ENCODE assay signal across 8 cellular contexts in genomic region chr11:47268448-47269001, GRCh38. TPM values are rescaled to one million over a fixed set of nuclear protein-coding genes. Genes with fewer than 3 reads are reported as not detected.
DNase-seq lines count a peak whose midpoint lies in the region; ATAC-seq and TF ChIP-seq lines count a peak whose summit lies in the region.

No MANE protein-coding gene starts in this region.

- peak overlapping the region; percentile 76 for H3K4me3 Mint-ChIP-seq in activated CD4-positive, alpha-beta T cell treated with anti-CD3 and anti-CD28 coated beads for 36 hours
- peak overlapping the region; percentile 86 for H3K4me3 Mint-ChIP-seq in activated T-helper 17 cell treated with anti-CD3 and anti-CD28 coated beads, Interleukin-2, amount 50 U/mL, for 72 hours

- DNase-seq in activated CD4-positive, alpha-beta T cell treated with anti-CD3 and anti-CD28 coated beads for 36 hours: no peak
- no peak for DNase-seq in activated CD4-positive, alpha-beta T cell treated with anti-CD3 and anti-CD28 coated beads, Interleukin-2, amount 50 U/mL, for 1 hour
- DNase-seq in GM13976 (ENCODE audit: low spot score): no peak
- DNase-seq in HEK293T (ENCODE audit: extremely low spot score): no peak

- no peaks in the 10 kb centered on the region for H3K27me3 ChIP-seq in liver (ENCODE audit: control insufficient read depth in 4 of 4, insufficient read depth in 4 of 4, low read length in 3 of 4)

- H3K4me1 Mint-ChIP-seq in activated CD4-positive, alpha-beta T cell treated with anti-CD3 and anti-CD28 coated beads for 36 hours: peaks cover 56% of the 10 kb centered on the region
- peaks cover 32% of the 10 kb centered on the region for H3K4me1 Mint-ChIP-seq in activated T-helper 17 cell treated with anti-CD3 and anti-CD28 coated beads, Interleukin-2, amount 50 U/mL, for 72 hours

- POLR2A ChIA-PET in activated CD4-positive, alpha-beta T cell treated with anti-CD3 and anti-CD28 coated beads for 36 hours (lab: Charles Lee): interaction anchor here (0.6 to 0.7 kb wide), 3 partner anchors 20 to 97 kb away, joined by 3 to 6 read pairs (median 3); partner anchors contain the start of gene ACP2
- POLR2A ChIA-PET in HEK293T (lab: Yijun Ruan, JAX): interaction anchor here (1.0 to 1.2 kb wide), 2 partner anchors 9 to 20 kb away, joined by 3 to 8 read pairs; partner anchors contain the start of gene ACP2

- H3K27ac ChIP-seq in liver (ENCODE audit: low read depth in 1 of 2, low read length in 2 of 2): peak overlapping the region; percentile 88 to 97
- H3K27ac ChIP-seq in temporal lobe (ENCODE audit: low read depth, low read length): peak overlapping the region; percentile 92

- peaks cover 4% of the 10 kb centered on the region for H3K36me3 Mint-ChIP-seq in activated CD4-positive, alpha-beta T cell treated with anti-CD3 and anti-CD28 coated beads for 36 hours (ENCODE audit: low read depth)
- peaks cover 26% of the 10 kb centered on the region for H3K36me3 Mint-ChIP-seq in activated T-helper 17 cell treated with anti-CD3 and anti-CD28 coated beads, Interleukin-2, amount 50 U/mL, for 72 hours (ENCODE audit: low read depth)

- H3K27me3 Mint-ChIP-seq in activated CD4-positive, alpha-beta T cell treated with anti-CD3 and anti-CD28 coated beads for 36 hours: no peaks in the 10 kb centered on the region
- H3K27me3 Mint-ChIP-seq in activated T-helper 17 cell treated with anti-CD3 and anti-CD28 coated beads, Interleukin-2, amount 50 U/mL, for 72 hours: no peaks in the 10 kb centered on the region

- peaks cover 0 to 28% (median 20%) of the 10 kb centered on the region in 4 donors for H3K4me1 ChIP-seq in liver (ENCODE audit: control insufficient read depth in 4 of 4, insufficient read depth in 4 of 4, low read length in 3 of 4)

- CTCF ChIA-PET in activated CD4-positive, alpha-beta T cell treated with anti-CD3 and anti-CD28 coated beads for 36 hours (lab: Charles Lee): interaction anchor here (1.1 to 1.4 kb wide), 3 partner anchors 10 to 34 kb away, joined by 4 to 5 read pairs (median 4); no protein-coding TSS in a partner anchor
- CTCF ChIA-PET in HEK293T (lab: Yijun Ruan, JAX): interaction anchor here (0.6 to 1.2 kb wide), 3 partner anchors 9 to 643 kb away, joined by 3 to 4 read pairs (median 4); no protein-coding TSS in a partner anchor

- TF ChIP-seq RAD21 in liver (IDR thresholded peaks at IDR 0.05): no peak

- H3K27ac Mint-ChIP-seq in activated CD4-positive, alpha-beta T cell treated with anti-CD3 and anti-CD28 coated beads for 36 hours: peak overlapping the region; percentile 98
- H3K27ac Mint-ChIP-seq in activated T-helper 17 cell treated with anti-CD3 and anti-CD28 coated beads, Interleukin-2, amount 50 U/mL, for 72 hours: peak overlapping the region; percentile 99

- H3K4me3 ChIP-seq in liver (ENCODE audit: low read depth in 1 of 3, low read length in 3 of 3): no peak overlapping the region

- no peaks in the 10 kb centered on the region for H3K9me3 ChIP-seq in liver (ENCODE audit: control insufficient read depth in 4 of 4, low read length in 3 of 4)

- H3K36me3 ChIP-seq in liver (ENCODE audit: control insufficient read depth in 4 of 4, insufficient read depth in 3 of 4, low read depth in 1 of 4, low read length in 3 of 4): peaks cover 0 to 4% (median 3%) of the 10 kb centered on the region in 4 donors

- H3K9me3 Mint-ChIP-seq in activated CD4-positive, alpha-beta T cell treated with anti-CD3 and anti-CD28 coated beads for 36 hours (ENCODE audit: low read depth): no peaks in the 10 kb centered on the region
- no peaks in the 10 kb centered on the region for H3K9me3 Mint-ChIP-seq in activated T-helper 17 cell treated with anti-CD3 and anti-CD28 coated beads, Interleukin-2, amount 50 U/mL, for 72 hours

- intact Hi-C loops in activated CD4-positive, alpha-beta T cell treated with anti-CD3 and anti-CD28 coated beads for 36 hours (cut with DNase I, micrococcal nuclease): loop anchor here (1.0 kb wide), 11 partner anchors 20 to 651 kb away; partner anchors contain the start of genes ACP2 (in 2 of the 2), SLC39A13 (in 2 of the 2), ARHGAP1 (in 1 of the 2) and ATG13 (in 1 of the 2)

- in situ Hi-C loops in GM13976 (cut with MboI; ENCODE audit: low sequenced_read_pairs, unreplicated experiment): loop anchor here (10.0 kb wide), 1 partner anchor 84 kb away; the partner anchor contains the start of gene PACSIN3

- TF ChIP-seq CTCF in liver (IDR thresholded peaks at IDR 0.05; ENCODE audit: low read depth, low read length, missing input control) (no peak), GM13976 (IDR thresholded peaks at IDR 0.05; ENCODE audit: borderline replicate concordance, control extremely low read depth, extremely low read depth, insufficient read depth, missing control alignments) (no peak)

- no peak for ATAC-seq in activated CD4-positive, alpha-beta T cell treated with anti-CD3 and anti-CD28 coated beads for 36 hours
- no peak for ATAC-seq in activated T-helper 17 cell treated with anti-CD3 and anti-CD28 coated beads, Interleukin-2, amount 50 U/mL, for 72 hours (replicated peaks)
- ATAC-seq in HG03135 (IDR thresholded peaks at IDR 0.05; ENCODE audit: unreplicated experiment): no peak

- WGBS in liver: 67% methylated on average over 13 of the region's 13 CpGs

- no peak overlapping the region for H3K9ac ChIP-seq in liver (ENCODE audit: low read depth in 1 of 2, low read length in 2 of 2)

TF ChIP-seq in liver, 16 proteins besides CTCF, POLR2A, EP300 and RAD21 (continues in another document):
- TF ChIP-seq RXRA (IDR thresholded peaks at IDR 0.05): no peak
- TF ChIP-seq SP1 (IDR thresholded peaks at IDR 0.05): no peak
- no peak for TF ChIP-seq EGR1 (IDR thresholded peaks at IDR 0.05; ENCODE audit: low read depth in 2 of 2)
- no peak for TF ChIP-seq HNF4G (IDR thresholded peaks at IDR 0.05)
- TF ChIP-seq FOXA1 (IDR thresholded peaks at IDR 0.05): no peak
- TF ChIP-seq JUND (IDR thresholded peaks at IDR 0.05): no peak
- TF ChIP-seq NR2F2 (IDR thresholded peaks at IDR 0.05): no peak
- no peak for TF ChIP-seq ZBTB33 (IDR thresholded peaks at IDR 0.05)

TF ChIP-seq in HEK293T, 16 proteins besides CTCF, POLR2A, EP300 and RAD21:
- TF ChIP-seq CTBP1 (IDR thresholded peaks at IDR 0.05; ENCODE audit: borderline replicate concordance): no peak
- TF ChIP-seq FOXK2 (IDR thresholded peaks at IDR 0.05): no peak
- no peak for TF ChIP-seq SP1 (IDR thresholded peaks at IDR 0.05)
- TF ChIP-seq ARNT (IDR thresholded peaks at IDR 0.05): no peak
- TF ChIP-seq PKNOX1 (IDR thresholded peaks at IDR 0.05): no peak
- no peak for TF ChIP-seq ZNF384 (IDR thresholded peaks at IDR 0.05)
- TF ChIP-seq FOXA1 (IDR thresholded peaks at IDR 0.05): no peak
- no peak for TF ChIP-seq L3MBTL2 (conservative IDR thresholded peaks at IDR 0.05)
- TF ChIP-seq TARDBP (IDR thresholded peaks at IDR 0.05): no peak
- TF ChIP-seq ELF4 (IDR thresholded peaks at IDR 0.05): no peak
- no peak for TF ChIP-seq NFRKB (IDR thresholded peaks at IDR 0.05)
TF ChIP-seq in HEK293T: peak in this region for 0.

RNA-seq across cellular contexts. Expression of gene MADD, which starts 1.4 kb away (rescaled TPM):
- 10 to 100 TPM; 54.4 to 67.3 TPM for total RNA-seq in activated CD4-positive, alpha-beta T cell treated with anti-CD3 and anti-CD28 coated beads for 36 hours
- 100 to 1,000 TPM in 1 of 2 donors, 10 to 100 TPM in 1; 60.1 to 112 TPM for total RNA-seq in activated T-helper 17 cell treated with anti-CD3 and anti-CD28 coated beads, Interleukin-2, amount 50 U/mL, for 72 hours
- total RNA-seq in liver (10 to 100 TPM in 1 of 2 donors, 1 to 10 TPM in 1; 9.9 to 20.5 TPM), temporal lobe (67.9 TPM)
- polyA plus RNA-seq in liver: 10 to 100 TPM in 1 of 2 donors, 1 to 10 TPM in 1; 9.9 to 12.2 TPM

RNA-seq across cellular contexts. Expression of gene NR1H3, which starts 10.7 kb away (rescaled TPM):
- 10 to 100 TPM in 1 of 2 experiments, 1 to 10 TPM in 1; 9.5 to 13.3 TPM for total RNA-seq in activated CD4-positive, alpha-beta T cell treated with anti-CD3 and anti-CD28 coated beads for 36 hours
- 10 to 100 TPM in 1 of 2 donors, 1 to 10 TPM in 1; 7.5 to 12.4 TPM for total RNA-seq in activated T-helper 17 cell treated with anti-CD3 and anti-CD28 coated beads, Interleukin-2, amount 50 U/mL, for 72 hours
- total RNA-seq in liver: 10 to 100 TPM; 52.8 to 55.2 TPM
- 10 to 100 TPM; 56.0 to 57.3 TPM for polyA plus RNA-seq in liver
- 5.7 TPM for total RNA-seq in temporal lobe

RNA-seq across cellular contexts. Expression of gene ACP2, which starts 19.9 kb away (rescaled TPM):
- 10 to 100 TPM; 10.2 to 11.2 TPM for total RNA-seq in activated CD4-positive, alpha-beta T cell treated with anti-CD3 and anti-CD28 coated beads for 36 hours
- 10 to 100 TPM; 11.1 to 14.8 TPM for total RNA-seq in activated T-helper 17 cell treated with anti-CD3 and anti-CD28 coated beads, Interleukin-2, amount 50 U/mL, for 72 hours
- total RNA-seq in liver (10 to 100 TPM; 81.7 to 94.4 TPM), temporal lobe (17.2 TPM)
- 10 to 100 TPM; 40.3 to 76.9 TPM for polyA plus RNA-seq in liver

RNA-seq across cellular contexts. Expression of gene DDB2, which starts 53.8 kb away (rescaled TPM):
- total RNA-seq in activated CD4-positive, alpha-beta T cell treated with anti-CD3 and anti-CD28 coated beads for 36 hours: 100 to 1,000 TPM; 159 to 178 TPM
- 100 to 1,000 TPM; 202 to 335 TPM for total RNA-seq in activated T-helper 17 cell treated with anti-CD3 and anti-CD28 coated beads, Interleukin-2, amount 50 U/mL, for 72 hours
- 1 to 10 TPM; 6.6 to 7.6 TPM for total RNA-seq in liver
- polyA plus RNA-seq in liver: 10 to 100 TPM in 1 of 2 donors, 1 to 10 TPM in 1; 10.0 to 11.9 TPM
- 6.6 TPM for total RNA-seq in temporal lobe
